1 cellular context compared by ENCODE assay signal in genomic region chr1:228500901-228501871, GRCh38.
TF ChIP-seq lines count a peak whose summit lies in the region.

No MANE protein-coding gene starts in this region.

TF ChIP-seq in HepG2, 621 proteins besides CTCF, POLR2A, EP300 and RAD21 (continued from another document and continues in another):
- TF ChIP-seq ZNF142 (CRISPR knock-in tag; IDR thresholded peaks at IDR 0.05) (no peak), ZFX (CRISPR knock-in tag; IDR thresholded peaks at IDR 0.05; ENCODE audit: low read depth) (no peak), PRPF4 (IDR thresholded peaks at IDR 0.05; ENCODE audit: low read depth, low read length, poor library complexity, severe bottlenecking) (no peak), MLLT10 (CRISPR knock-in tag; IDR thresholded peaks at IDR 0.05) (no peak), POLR2AphosphoS2 (IDR thresholded peaks at IDR 0.05; ENCODE audit: low read depth, low read length) (no peak), ZNF136 (CRISPR knock-in tag; IDR thresholded peaks at IDR 0.05; ENCODE audit: low read depth) (0 out of 2 replicates have a peak, but pooled peaks have one; percentile 47), KLF6 (CRISPR knock-in tag; IDR thresholded peaks at IDR 0.05) (no peak), ZNF34 (CRISPR knock-in tag; IDR thresholded peaks at IDR 0.05; ENCODE audit: borderline replicate concordance) (no peak), SAP130 (CRISPR knock-in tag; IDR thresholded peaks at IDR 0.05; ENCODE audit: low read depth) (no peak; the same call in 1 of the 2 replicates), FOXO1 (CRISPR knock-in tag; IDR thresholded peaks at IDR 0.05) (0 out of 2 replicates have a peak, but pooled peaks have one; percentile 8), NFIB (CRISPR knock-in tag; IDR thresholded peaks at IDR 0.05; ENCODE audit: borderline replicate concordance) (no peak), ZNF414 (CRISPR knock-in tag; IDR thresholded peaks at IDR 0.05) (no peak), ZNF761 (CRISPR knock-in tag; conservative IDR thresholded peaks at IDR 0.05) (no peak), WIZ (CRISPR knock-in tag; IDR thresholded peaks at IDR 0.05) (no peak), HNF1B (CRISPR knock-in tag; IDR thresholded peaks at IDR 0.05) (0 out of 2 replicates have a peak, but pooled peaks have one; percentile 39), ZNF691 (CRISPR knock-in tag; IDR thresholded peaks at IDR 0.05; ENCODE audit: borderline replicate concordance, low read depth) (no peak; the same call in 1 of the 2 replicates), ARHGAP35 (CRISPR knock-in tag; IDR thresholded peaks at IDR 0.05; ENCODE audit: borderline replicate concordance) (no peak), ZNF775 (CRISPR knock-in tag; IDR thresholded peaks at IDR 0.05; ENCODE audit: borderline replicate concordance) (no peak), TBX2 (CRISPR knock-in tag; IDR thresholded peaks at IDR 0.05; ENCODE audit: borderline replicate concordance) (0 out of 2 replicates have a peak, but pooled peaks have one; percentile 20), ZNF18 (CRISPR knock-in tag; IDR thresholded peaks at IDR 0.05; ENCODE audit: insufficient replicate concordance) (no peak), EEA1 (CRISPR knock-in tag; IDR thresholded peaks at IDR 0.05; ENCODE audit: borderline replicate concordance) (no peak), TSC22D2 (CRISPR knock-in tag; IDR thresholded peaks at IDR 0.05; ENCODE audit: borderline replicate concordance) (no peak; the same call in 1 of the 2 replicates), CEBPB (IDR thresholded peaks at IDR 0.05; ENCODE audit: borderline replicate concordance, low read depth, low read length) (peak; percentile 29; the same call in 1 of the 2 replicates), ZNF768 (CRISPR knock-in tag; IDR thresholded peaks at IDR 0.05) (no peak), CEBPG (CRISPR knock-in tag; IDR thresholded peaks at IDR 0.05) (peak; percentile 35), ZMAT3 (CRISPR knock-in tag; conservative IDR thresholded peaks at IDR 0.05) (no peak), ZNF746 (CRISPR knock-in tag; IDR thresholded peaks at IDR 0.05) (no peak), SOX6 (IDR thresholded peaks at IDR 0.05) (no peak), SOX6 (CRISPR knock-in tag; IDR thresholded peaks at IDR 0.05) (no peak), FLYWCH1 (CRISPR knock-in tag; IDR thresholded peaks at IDR 0.05) (no peak), KMT2B (CRISPR knock-in tag; IDR thresholded peaks at IDR 0.05) (no peak), ZMAT5 (CRISPR knock-in tag; IDR thresholded peaks at IDR 0.05; ENCODE audit: borderline replicate concordance, low read depth) (no peak), ZSCAN30 (CRISPR knock-in tag; IDR thresholded peaks at IDR 0.05) (no peak), ZNF276 (CRISPR knock-in tag; IDR thresholded peaks at IDR 0.05; ENCODE audit: low read depth) (no peak), TFDP1 (CRISPR knock-in tag; IDR thresholded peaks at IDR 0.05; ENCODE audit: borderline replicate concordance) (peak; percentile 53; the same call in 1 of the 2 replicates), ZNF407 (CRISPR knock-in tag; IDR thresholded peaks at IDR 0.05; ENCODE audit: not compliant biosample characterization) (no peak), MXI1 (IDR thresholded peaks at IDR 0.05; ENCODE audit: borderline replicate concordance, low read depth, low read length) (no peak), TCF7L2 (IDR thresholded peaks at IDR 0.05; ENCODE audit: low read depth, low read length) (no peak)
